Comparison of ENCODE assay signal across 16 cellular contexts in the genomic region with DNA sequence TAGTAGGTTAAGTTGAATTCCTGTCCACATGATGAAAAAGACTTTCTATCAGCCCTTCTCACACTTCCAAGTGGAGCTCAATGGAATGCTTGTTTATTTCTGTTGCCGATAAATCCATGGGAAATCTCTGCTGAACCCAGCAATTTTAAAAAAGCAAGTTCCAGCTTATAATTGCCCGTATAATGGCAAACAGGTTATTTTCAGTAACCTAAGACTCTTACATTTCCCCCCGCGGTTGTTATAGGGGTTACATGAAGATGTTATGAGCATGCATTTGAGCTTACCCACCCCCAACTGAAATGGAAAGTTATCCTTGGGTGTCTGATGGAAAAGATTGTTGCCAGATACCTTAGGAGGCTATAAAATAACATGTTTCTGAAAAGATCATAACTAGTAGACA.
DNase-seq lines count a peak whose midpoint lies in the region; ATAC-seq and TF ChIP-seq lines count a peak whose summit lies in the region.
"Had no signal": no experiment of that assay in that cellular context is flagged by ENCODE, and none has a peak within 500 bp of the region (broad histone marks: within the 10 kb centered on the region; RNA-seq: fewer than 3 reads in every experiment).

No MANE protein-coding gene starts in this region.

- DNase-seq in SJCRH30 (peak in 1 of 2 experiments; percentile 49), retinal pigment epithelial cell (ENCODE audit: low read depth) (no peak), GM10266 (ENCODE audit: extremely low spot score) (no peak)
- DNase-seq in activated T-cell treated with anti-CD3 and anti-CD28 coated beads, Interleukin-2, amount 50 U/mL, for 72 hours = no peak
- DNase-seq: activated CD4-positive, alpha-beta T cell treated with anti-CD3 and anti-CD28 coated beads, Interleukin-2, amount 10 ng/mL, durations not matched to agents 7 days and 5 days; activated gamma-delta T cell; head of caudate nucleus; NCI-H774; stimulated activated CD4-positive, alpha-beta T cell treated with anti-CD3 and anti-CD28 coated beads, Interleukin-1b, Interleukin-23, amount 100 ng/mL, for 48 hours; stimulated activated naive CD8-positive, alpha-beta T cell treated with anti-CD3 and anti-CD28 coated beads, Interleukin-15, Interleukin-2, amounts not matched to agents 100 U/mL and 50 U/mL, for 24 hours had no signal

- H3K9me3 Mint-ChIP-seq in activated T-cell treated with anti-CD3 and anti-CD28 coated beads, Interleukin-2, amount 50 U/mL, for 72 hours = no peaks in the 10 kb centered on the region
- H3K9me3 Mint-ChIP-seq: activated CD4-positive, alpha-beta T cell treated with anti-CD3 and anti-CD28 coated beads, Interleukin-2, amount 10 ng/mL, durations not matched to agents 7 days and 5 days; dendritic cell treated with granulocyte-macrophage colony-stimulating factor and Interleukin-4, amounts not matched to agents 40 ng/mL and 50 ng/mL, for 4 days had no signal

- H3K9me3 ChIP-seq in ES-I3 (ENCODE audit: control insufficient read depth, insufficient read depth, low read length) (no peaks in the 10 kb centered on the region), SJCRH30 (replicated peaks) (no peaks in the 10 kb centered on the region), iPS-15b (ENCODE audit: control insufficient read depth, insufficient read depth, low read length) (no peaks in the 10 kb centered on the region)

- H3K4me3 Mint-ChIP-seq in activated T-cell treated with anti-CD3 and anti-CD28 coated beads, Interleukin-2, amount 50 U/mL, for 72 hours = no peak overlapping the region
- H3K4me3 Mint-ChIP-seq: activated CD4-positive, alpha-beta T cell treated with anti-CD3 and anti-CD28 coated beads, Interleukin-2, amount 10 ng/mL, durations not matched to agents 7 days and 5 days; dendritic cell treated with granulocyte-macrophage colony-stimulating factor and Interleukin-4, amounts not matched to agents 40 ng/mL and 50 ng/mL, for 4 days had no signal

- H3K27me3 Mint-ChIP-seq in activated T-cell treated with anti-CD3 and anti-CD28 coated beads, Interleukin-2, amount 50 U/mL, for 72 hours (ENCODE audit: low read depth) = peaks cover 65% of the 10 kb centered on the region

- H3K27ac ChIP-seq in SJCRH30 = peak overlapping the region; percentile 92

- TF ChIP-seq CTCF in retinal pigment epithelial cell (conservative IDR thresholded peaks at IDR 0.05; ENCODE audit: low read depth, low read length) (no peak), GM10266 (IDR thresholded peaks at IDR 0.05; ENCODE audit: control insufficient read depth, insufficient read depth, low read depth, missing control alignments) (no peak)

- H3K4me3 ChIP-seq in SJCRH30 (peak overlapping the region; percentile 69), iPS-15b (ENCODE audit: low read depth, low read length) (peak overlapping the region; percentile 71), retinal pigment epithelial cell (ENCODE audit: low read length) (peak overlapping the region; percentile 84)

- peaks cover 28% of the 10 kb centered on the region for H3K4me1 Mint-ChIP-seq in activated T-cell treated with anti-CD3 and anti-CD28 coated beads, Interleukin-2, amount 50 U/mL, for 72 hours (ENCODE audit: low read depth)

- ATAC-seq in GM19452 (IDR thresholded peaks at IDR 0.05; ENCODE audit: unreplicated experiment) (no peak), HG03342 (IDR thresholded peaks at IDR 0.05; ENCODE audit: unreplicated experiment) (no peak)
- no peak for ATAC-seq in activated T-cell treated with anti-CD3 and anti-CD28 coated beads, Interleukin-2, amount 50 U/mL, for 72 hours (replicated peaks in 1 of 2)
- ATAC-seq: stimulated activated naive CD8-positive, alpha-beta T cell treated with anti-CD3 and anti-CD28 coated beads, Interleukin-15, Interleukin-2, amounts not matched to agents 100 U/mL and 50 U/mL, for 24 hours had no signal

- H3K9ac ChIP-seq in ES-I3 (ENCODE audit: low read depth, low read length) (peak overlapping the region; percentile 97; the same call in 1 of the 2 replicates), iPS-15b (ENCODE audit: low read depth, low read length) (no peak overlapping the region)

- no peak overlapping the region for H3K27ac Mint-ChIP-seq in activated T-cell treated with anti-CD3 and anti-CD28 coated beads, Interleukin-2, amount 50 U/mL, for 72 hours
- H3K27ac Mint-ChIP-seq: activated CD4-positive, alpha-beta T cell treated with anti-CD3 and anti-CD28 coated beads, Interleukin-2, amount 10 ng/mL, durations not matched to agents 7 days and 5 days; CD14-positive monocyte; dendritic cell treated with granulocyte-macrophage colony-stimulating factor and Interleukin-4, amounts not matched to agents 40 ng/mL and 50 ng/mL, for 4 days had no signal

- H3K4me1 ChIP-seq in ES-I3 (ENCODE audit: insufficient read depth, low read length) = peaks cover 14% of the 10 kb centered on the region
- H3K4me1 ChIP-seq in SJCRH30 = peaks cover 16% of the 10 kb centered on the region
- peaks cover 20% of the 10 kb centered on the region for H3K4me1 ChIP-seq in iPS-15b (ENCODE audit: control insufficient read depth, insufficient read depth, low read length)

- H3K36me3 ChIP-seq in ES-I3 (ENCODE audit: insufficient read depth, low read length) = no peaks in the 10 kb centered on the region
- H3K36me3 ChIP-seq in SJCRH30 = no peaks in the 10 kb centered on the region
- H3K36me3 ChIP-seq in iPS-15b (ENCODE audit: control insufficient read depth, insufficient read depth, low read length) = no peaks in the 10 kb centered on the region

- H3K27me3 ChIP-seq in SJCRH30 = no peaks in the 10 kb centered on the region
- H3K27me3 ChIP-seq in iPS-15b (ENCODE audit: control insufficient read depth, insufficient read depth, low read length) = peaks cover 9% of the 10 kb centered on the region

- H3K36me3 Mint-ChIP-seq in activated T-cell treated with anti-CD3 and anti-CD28 coated beads, Interleukin-2, amount 50 U/mL, for 72 hours (ENCODE audit: insufficient read depth in 2 of 2) = no peaks in the 10 kb centered on the region
